In the genomic region with DNA sequence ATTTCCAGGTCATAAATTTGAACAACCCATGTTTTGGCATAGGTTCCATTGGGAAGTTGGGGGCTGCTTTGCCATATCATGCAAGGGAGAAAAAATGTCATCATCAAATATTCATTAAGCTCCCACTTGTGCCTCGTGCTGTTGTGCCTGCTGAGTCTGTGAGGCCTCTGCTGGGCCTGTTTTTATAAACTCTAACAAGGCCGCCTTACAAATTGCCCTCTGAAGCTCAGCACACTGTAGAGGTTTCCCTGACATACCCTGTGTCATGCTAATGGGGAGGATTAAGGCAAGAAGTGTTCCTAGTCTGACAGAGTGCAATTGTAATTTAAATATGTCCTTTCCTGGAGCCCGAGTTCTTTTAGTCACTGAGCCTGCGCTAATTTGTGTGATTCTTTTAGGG, we compare ENCODE assay signal across 2 cellular contexts.
TF ChIP-seq lines count a peak whose summit lies in the region.

No MANE protein-coding gene starts in this region.

TF ChIP-seq in K562, 482 proteins besides CTCF, POLR2A, EP300 and RAD21 (continued from another document):
- TF ChIP-seq ARID2 (IDR thresholded peaks at IDR 0.05): no peak
- TF ChIP-seq STAT5B (CRISPR knock-in tag; IDR thresholded peaks at IDR 0.05): no peak
- TF ChIP-seq ZNF444 (CRISPR knock-in tag; IDR thresholded peaks at IDR 0.05): no peak
- TF ChIP-seq BRF1 (IDR thresholded peaks at IDR 0.05; ENCODE audit: borderline replicate concordance, extremely low read depth, insufficient read length): no peak
- TF ChIP-seq NFRKB (IDR thresholded peaks at IDR 0.05; ENCODE audit: low read depth): no peak
- TF ChIP-seq FOXK2 (conservative IDR thresholded peaks at IDR 0.05 in 1 of 2, IDR thresholded peaks at IDR 0.05 in 1 of 2; ENCODE audit: low read depth in 2 of 2): no peak
- no peak for TF ChIP-seq PRMT5 (CRISPR knock-in tag; IDR thresholded peaks at IDR 0.05)
- no peak for TF ChIP-seq MAZ (CRISPR knock-in tag; conservative IDR thresholded peaks at IDR 0.05 in 1 of 2, IDR thresholded peaks at IDR 0.05 in 1 of 2)
- TF ChIP-seq KDM4B (IDR thresholded peaks at IDR 0.05; ENCODE audit: borderline replicate concordance in 2 of 2, low read depth in 1 of 2): no peak
TF ChIP-seq in K562: peak in this region for 0.

TF ChIP-seq in SK-N-SH treated with all-trans-retinoic acid at 6 μM for 48 hours, 23 proteins besides CTCF, POLR2A, EP300 and RAD21 (continued from another document):
- TF ChIP-seq, protein P1, sequence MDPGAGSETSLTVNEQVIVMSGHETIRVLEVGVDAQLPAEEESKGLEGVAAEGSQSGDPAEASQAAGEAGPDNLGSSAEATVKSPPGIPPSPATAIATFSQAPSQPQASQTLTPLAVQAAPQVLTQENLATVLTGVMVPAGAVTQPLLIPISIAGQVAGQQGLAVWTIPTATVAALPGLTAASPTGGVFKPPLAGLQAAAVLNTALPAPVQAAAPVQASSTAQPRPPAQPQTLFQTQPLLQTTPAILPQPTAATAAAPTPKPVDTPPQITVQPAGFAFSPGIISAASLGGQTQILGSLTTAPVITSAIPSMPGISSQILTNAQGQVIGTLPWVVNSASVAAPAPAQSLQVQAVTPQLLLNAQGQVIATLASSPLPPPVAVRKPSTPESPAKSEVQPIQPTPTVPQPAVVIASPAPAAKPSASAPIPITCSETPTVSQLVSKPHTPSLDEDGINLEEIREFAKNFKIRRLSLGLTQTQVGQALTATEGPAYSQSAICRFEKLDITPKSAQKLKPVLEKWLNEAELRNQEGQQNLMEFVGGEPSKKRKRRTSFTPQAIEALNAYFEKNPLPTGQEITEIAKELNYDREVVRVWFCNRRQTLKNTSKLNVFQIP (CRISPR knock-in tag; IDR thresholded peaks at IDR 0.05; ENCODE audit: borderline replicate concordance, low read depth): no peak
- no peak for TF ChIP-seq ZNF70 (CRISPR knock-in tag; IDR thresholded peaks at IDR 0.05)
- TF ChIP-seq PPARA (CRISPR knock-in tag; IDR thresholded peaks at IDR 0.05; ENCODE audit: borderline replicate concordance): no peak
- TF ChIP-seq, protein P2, sequence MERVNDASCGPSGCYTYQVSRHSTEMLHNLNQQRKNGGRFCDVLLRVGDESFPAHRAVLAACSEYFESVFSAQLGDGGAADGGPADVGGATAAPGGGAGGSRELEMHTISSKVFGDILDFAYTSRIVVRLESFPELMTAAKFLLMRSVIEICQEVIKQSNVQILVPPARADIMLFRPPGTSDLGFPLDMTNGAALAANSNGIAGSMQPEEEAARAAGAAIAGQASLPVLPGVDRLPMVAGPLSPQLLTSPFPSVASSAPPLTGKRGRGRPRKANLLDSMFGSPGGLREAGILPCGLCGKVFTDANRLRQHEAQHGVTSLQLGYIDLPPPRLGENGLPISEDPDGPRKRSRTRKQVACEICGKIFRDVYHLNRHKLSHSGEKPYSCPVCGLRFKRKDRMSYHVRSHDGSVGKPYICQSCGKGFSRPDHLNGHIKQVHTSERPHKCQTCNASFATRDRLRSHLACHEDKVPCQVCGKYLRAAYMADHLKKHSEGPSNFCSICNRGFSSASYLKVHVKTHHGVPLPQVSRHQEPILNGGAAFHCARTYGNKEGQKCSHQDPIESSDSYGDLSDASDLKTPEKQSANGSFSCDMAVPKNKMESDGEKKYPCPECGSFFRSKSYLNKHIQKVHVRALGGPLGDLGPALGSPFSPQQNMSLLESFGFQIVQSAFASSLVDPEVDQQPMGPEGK (CRISPR knock-in tag; IDR thresholded peaks at IDR 0.05; ENCODE audit: borderline replicate concordance): no peak
- TF ChIP-seq ZFP30 (CRISPR knock-in tag; IDR thresholded peaks at IDR 0.05): no peak
- TF ChIP-seq, protein P3, sequence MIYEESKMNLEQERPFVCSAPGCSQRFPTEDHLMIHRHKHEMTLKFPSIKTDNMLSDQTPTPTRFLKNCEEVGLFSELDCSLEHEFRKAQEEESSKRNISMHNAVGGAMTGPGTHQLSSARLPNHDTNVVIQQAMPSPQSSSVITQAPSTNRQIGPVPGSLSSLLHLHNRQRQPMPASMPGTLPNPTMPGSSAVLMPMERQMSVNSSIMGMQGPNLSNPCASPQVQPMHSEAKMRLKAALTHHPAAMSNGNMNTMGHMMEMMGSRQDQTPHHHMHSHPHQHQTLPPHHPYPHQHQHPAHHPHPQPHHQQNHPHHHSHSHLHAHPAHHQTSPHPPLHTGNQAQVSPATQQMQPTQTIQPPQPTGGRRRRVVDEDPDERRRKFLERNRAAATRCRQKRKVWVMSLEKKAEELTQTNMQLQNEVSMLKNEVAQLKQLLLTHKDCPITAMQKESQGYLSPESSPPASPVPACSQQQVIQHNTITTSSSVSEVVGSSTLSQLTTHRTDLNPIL (CRISPR knock-in tag; IDR thresholded peaks at IDR 0.05; ENCODE audit: low read depth): no peak
- no peak for TF ChIP-seq ZNF565 (CRISPR knock-in tag; conservative IDR thresholded peaks at IDR 0.05; ENCODE audit: low read depth)
- TF ChIP-seq SNAI2 (CRISPR knock-in tag; IDR thresholded peaks at IDR 0.05): no peak
- no peak for TF ChIP-seq CSDC2 (CRISPR knock-in tag; IDR thresholded peaks at IDR 0.05)
- no peak for TF ChIP-seq ZFP3 (CRISPR knock-in tag; IDR thresholded peaks at IDR 0.05)
- TF ChIP-seq, protein P4, sequence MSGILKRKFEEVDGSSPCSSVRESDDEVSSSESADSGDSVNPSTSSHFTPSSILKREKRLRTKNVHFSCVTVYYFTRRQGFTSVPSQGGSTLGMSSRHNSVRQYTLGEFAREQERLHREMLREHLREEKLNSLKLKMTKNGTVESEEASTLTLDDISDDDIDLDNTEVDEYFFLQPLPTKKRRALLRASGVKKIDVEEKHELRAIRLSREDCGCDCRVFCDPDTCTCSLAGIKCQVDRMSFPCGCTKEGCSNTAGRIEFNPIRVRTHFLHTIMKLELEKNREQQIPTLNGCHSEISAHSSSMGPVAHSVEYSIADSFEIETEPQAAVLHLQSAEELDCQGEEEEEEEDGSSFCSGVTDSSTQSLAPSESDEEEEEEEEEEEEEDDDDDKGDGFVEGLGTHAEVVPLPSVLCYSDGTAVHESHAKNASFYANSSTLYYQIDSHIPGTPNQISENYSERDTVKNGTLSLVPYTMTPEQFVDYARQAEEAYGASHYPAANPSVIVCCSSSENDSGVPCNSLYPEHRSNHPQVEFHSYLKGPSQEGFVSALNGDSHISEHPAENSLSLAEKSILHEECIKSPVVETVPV (CRISPR knock-in tag; IDR thresholded peaks at IDR 0.05): no peak
